In the genomic region with DNA sequence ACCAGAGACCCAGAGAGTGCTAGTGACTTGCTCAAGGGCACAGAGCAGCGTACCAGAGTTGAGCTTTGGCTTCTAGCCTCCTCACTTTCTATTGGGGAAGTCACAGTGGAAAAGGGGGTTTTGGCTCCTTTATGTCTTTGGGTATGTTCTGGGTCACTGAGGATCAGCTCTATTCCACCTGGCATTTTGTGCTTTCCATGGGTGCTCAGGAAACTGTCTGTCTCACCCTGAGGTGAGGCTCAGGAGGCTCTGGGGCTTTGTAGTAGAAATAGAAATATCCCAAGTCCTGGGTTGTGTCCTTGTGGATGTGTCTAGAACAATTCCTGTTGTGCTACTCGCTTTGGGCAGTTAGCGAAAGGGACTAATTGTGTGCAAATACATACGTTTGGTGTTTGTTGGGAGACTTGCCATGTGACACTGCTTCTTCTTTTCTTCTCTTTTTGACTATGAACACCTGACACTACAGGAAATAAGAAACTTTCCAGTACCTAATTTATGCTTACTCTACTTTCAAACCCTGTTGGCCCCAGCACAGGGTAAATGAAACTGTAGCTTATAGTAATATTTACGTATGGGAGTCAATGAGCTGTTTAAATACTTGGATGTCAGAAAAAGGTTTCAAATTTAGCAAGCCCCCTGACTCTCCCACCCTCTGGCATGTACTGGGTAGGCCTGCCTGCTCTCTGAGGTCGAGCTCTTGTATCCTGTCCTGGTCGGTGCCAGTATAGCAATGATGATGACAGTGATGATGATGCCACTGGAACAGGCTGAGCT, we compare ENCODE assay signal across 8 cellular contexts. TPM values are rescaled to one million over a fixed set of nuclear protein-coding genes. Genes with fewer than 3 reads are reported as not detected.
DNase-seq lines count a peak whose midpoint lies in the region; ATAC-seq lines count a peak whose summit lies in the region.

No MANE protein-coding gene starts in this region.

- H4K20me1 ChIP-seq in BLaER1 treated with 17β-estradiol and CSF1 and Interleukin-3, amounts not matched to agents 10 nM and 100 nM, result peaks cover 91 to 100% (median 99%) of the 10 kb centered on the region in 11 experiments

- H3K4me3 ChIP-seq in BLaER1 treated with 17β-estradiol and CSF1 and Interleukin-3, amounts not matched to agents 10 nM and 100 nM, result 0 out of 20 replicates have a peak overlapping the region, but pooled peaks of 1 of the 10 experiments have one; percentile 1

- H3K4me2 ChIP-seq in BLaER1 treated with 17β-estradiol and CSF1 and Interleukin-3, amounts not matched to agents 10 nM and 100 nM, result peak overlapping the region; percentile 83 to 95 (median 90)

- no peaks in the 10 kb centered on the region for H3K9me3 ChIP-seq in BLaER1 treated with 17β-estradiol and CSF1 and Interleukin-3, amounts not matched to agents 10 nM and 100 nM (replicated peaks in 1 of 11)

- ATAC-seq in GM19455 (IDR thresholded peaks at IDR 0.05; ENCODE audit: unreplicated experiment) (peak; percentile 61), HG03558 (IDR thresholded peaks at IDR 0.05; ENCODE audit: extremely low read depth, unreplicated experiment) (peak; percentile 50)

- H3K27me3 ChIP-seq in BLaER1 treated with 17β-estradiol and CSF1 and Interleukin-3, amounts not matched to agents 10 nM and 100 nM, result no peaks in the 10 kb centered on the region

- DNase-seq in epithelial cell of prostate (ENCODE audit: low read depth, low spot score), result no peak
- no peak for DNase-seq in RKO (ENCODE audit: low spot score)
- no peak for DNase-seq in ureter (ENCODE audit: low spot score)
- no peak for DNase-seq in HK-2 (ENCODE audit: unreplicated experiment)
- DNase-seq in D341Med (ENCODE audit: low spot score), result no peak

- H3K27ac ChIP-seq in BLaER1 treated with 17β-estradiol and CSF1 and Interleukin-3, amounts not matched to agents 10 nM and 100 nM, result peak overlapping the region in 9 of 11 experiments; percentile 35 to 97 (median 93); a peak in 17 of 22 replicates
- H3K27ac ChIP-seq in epithelial cell of prostate, result peak overlapping the region; percentile 20

- peak overlapping the region in 5 of 11 experiments; percentile 6 to 29 (median 9); a peak in 5 of 22 replicates for H3K9ac ChIP-seq in BLaER1 treated with 17β-estradiol and CSF1 and Interleukin-3, amounts not matched to agents 10 nM and 100 nM

- peaks cover 98 to 100% (median 99%) of the 10 kb centered on the region in 10 experiments for H3K4me1 ChIP-seq in BLaER1 treated with 17β-estradiol and CSF1 and Interleukin-3, amounts not matched to agents 10 nM and 100 nM

- H3K36me3 ChIP-seq in BLaER1 treated with 17β-estradiol and CSF1 and Interleukin-3, amounts not matched to agents 10 nM and 100 nM, result peaks cover 8 to 93% (median 66%) of the 10 kb centered on the region in 11 experiments; a peak in 20 of 22 replicates

RNA-seq across cellular contexts. Expression of a gene that starts 35.6 kb away (rescaled TPM):
- total RNA-seq in ureter, result 124 TPM
